Comparison of ENCODE assay signal across 10 cellular contexts in the genomic region with DNA sequence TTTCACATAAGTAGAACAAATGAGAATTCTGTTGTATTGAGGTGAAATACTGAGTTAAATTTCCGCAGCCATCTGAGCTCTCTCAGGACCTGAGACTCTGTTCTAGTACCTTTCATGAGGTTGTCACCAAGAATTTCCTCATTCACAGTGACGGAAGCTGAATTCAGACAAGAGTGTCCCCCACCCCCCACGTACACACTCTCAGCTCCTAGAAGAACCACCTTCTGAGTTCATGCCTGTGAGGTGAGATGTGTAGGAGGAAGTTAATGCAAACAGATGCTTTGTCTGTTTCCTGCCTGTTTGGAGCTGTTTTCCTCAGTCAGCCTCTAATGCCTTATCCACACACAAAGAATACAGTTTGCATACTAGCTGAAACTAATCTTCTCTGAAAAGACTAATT. TPM values are rescaled to one million over a fixed set of nuclear protein-coding genes. Genes with fewer than 3 reads are reported as not detected.
DNase-seq lines count a peak whose midpoint lies in the region; ATAC-seq and TF ChIP-seq lines count a peak whose summit lies in the region.
"Had no signal": no experiment of that assay in that cellular context is flagged by ENCODE, and none has a peak within 500 bp of the region (broad histone marks: within the 10 kb centered on the region; RNA-seq: fewer than 3 reads in every experiment).

No MANE protein-coding gene starts in this region.

- peaks cover 80% of the 10 kb centered on the region for H3K4me1 Mint-ChIP-seq in activated CD8-positive, alpha-beta T cell treated with anti-CD3 and anti-CD28 coated beads for 36 hours (ENCODE audit: low read depth)
- peaks cover 22 to 52% of the 10 kb centered on the region in 2 donors for H3K4me1 Mint-ChIP-seq in effector memory CD8-positive, alpha-beta T cell (ENCODE audit: low read depth in 2 of 2)

- H3K36me3 Mint-ChIP-seq in activated CD8-positive, alpha-beta T cell treated with anti-CD3 and anti-CD28 coated beads for 36 hours (ENCODE audit: low read depth) = peaks cover 77% of the 10 kb centered on the region
- peaks cover 60% of the 10 kb centered on the region for H3K36me3 Mint-ChIP-seq in effector memory CD8-positive, alpha-beta T cell (ENCODE audit: insufficient read depth)

- no peaks in the 10 kb centered on the region for H3K27me3 Mint-ChIP-seq in activated CD8-positive, alpha-beta T cell treated with anti-CD3 and anti-CD28 coated beads for 36 hours
- no peaks in the 10 kb centered on the region for H3K27me3 Mint-ChIP-seq in effector memory CD8-positive, alpha-beta T cell

- peak; percentile 71 for ATAC-seq in activated CD8-positive, alpha-beta T cell treated with anti-CD3 and anti-CD28 coated beads for 36 hours
- peak; percentile 68 for ATAC-seq in effector memory CD8-positive, alpha-beta T cell (replicated peaks)
- no peak for ATAC-seq in GM18909 (IDR thresholded peaks at IDR 0.05; ENCODE audit: poor library complexity, unreplicated experiment)

- peak overlapping the region; percentile 98 for H3K27ac Mint-ChIP-seq in activated CD8-positive, alpha-beta T cell treated with anti-CD3 and anti-CD28 coated beads for 36 hours
- peak overlapping the region; percentile 62 to 95 for H3K27ac Mint-ChIP-seq in effector memory CD8-positive, alpha-beta T cell

- CTCF ChIA-PET in activated CD8-positive, alpha-beta T cell treated with anti-CD3 and anti-CD28 coated beads for 36 hours (lab: Charles Lee) = interaction anchor here (1.1 to 2.8 kb wide), 9 partner anchors 8 to 112 kb away, joined by 3 to 25 read pairs (median 5); a partner anchor contains a TSS

- no peaks in the 10 kb centered on the region for H3K9me3 Mint-ChIP-seq in activated CD8-positive, alpha-beta T cell treated with anti-CD3 and anti-CD28 coated beads for 36 hours
- H3K9me3 Mint-ChIP-seq in effector memory CD8-positive, alpha-beta T cell = no peaks in the 10 kb centered on the region

- POLR2A ChIA-PET in activated CD8-positive, alpha-beta T cell treated with anti-CD3 and anti-CD28 coated beads for 36 hours (lab: Charles Lee) = interaction anchor here (0.8 to 11.4 kb wide), 19 partner anchors 9 to 284 kb away, joined by 3 to 131 read pairs (median 4); a partner anchor contains a TSS

- H3K4me3 Mint-ChIP-seq in activated CD8-positive, alpha-beta T cell treated with anti-CD3 and anti-CD28 coated beads for 36 hours = peak overlapping the region; percentile 52
- H3K4me3 Mint-ChIP-seq in effector memory CD8-positive, alpha-beta T cell = peak overlapping the region; percentile 4 to 48

- intact Hi-C loops in activated CD8-positive, alpha-beta T cell treated with anti-CD3 and anti-CD28 coated beads for 36 hours (cut with micrococcal nuclease) = no loop called here

- DNase-seq in GM20000 (ENCODE audit: low spot score) = peak; percentile 32
- peak; percentile 94 for DNase-seq in activated CD8-positive, alpha-beta T cell treated with anti-CD3 and anti-CD28 coated beads for 36 hours
- DNase-seq in effector memory CD8-positive, alpha-beta T cell = peak; percentile 58 to 71 (median 59)
- peak in 2 of 3 donors; percentile 60 to 68 for DNase-seq in stimulated activated CD4-positive, alpha-beta T cell treated with anti-CD3 and anti-CD28 coated beads, TNF-alpha, amount 100 ng/mL, for 48 hours (ENCODE audit: low read depth in 3 of 3)
- no peak for DNase-seq in NCI-H1105 (lab: John Stamatoyannopoulos, UW)
- no peak for DNase-seq in NCI-H2227 (lab: John Stamatoyannopoulos, UW; ENCODE audit: unreplicated experiment)
- DNase-seq in NCI-H2196 (lab: John Stamatoyannopoulos, UW; ENCODE audit: unreplicated experiment) = no peak
- DNase-seq: DMS53, NCI-H2171 treated with DMSO at 0.1 percent for 48 hours had no signal

- no peak for TF ChIP-seq CTCF in GM20000 (IDR thresholded peaks at IDR 0.05; ENCODE audit: extremely low read depth, missing control alignments)
- TF ChIP-seq CTCF in activated CD8-positive, alpha-beta T cell treated with anti-CD3 and anti-CD28 coated beads for 36 hours (IDR thresholded peaks at IDR 0.05) = no peak

RNA-seq across cellular contexts. Expression of a gene that starts 18.2 kb away (rescaled TPM):
- total RNA-seq in activated CD8-positive, alpha-beta T cell treated with anti-CD3 and anti-CD28 coated beads for 36 hours = 100 to 1,000 TPM; 103 to 107 TPM

Comparison
In these comparisons a context has a peak if more than half of its experiments do, and no peak if none do; other contexts are left out.
1. DNase-seq: peak in GM20000 (single experiment), activated CD8-positive, alpha-beta T cell treated with anti-CD3 and anti-CD28 coated beads for 36 hours (single experiment), effector memory CD8-positive, alpha-beta T cell (3 of 3) and stimulated activated CD4-positive, alpha-beta T cell treated with anti-CD3 and anti-CD28 coated beads, TNF-alpha, amount 100 ng/mL, for 48 hours (2 of 3); none in NCI-H1105 (single experiment), NCI-H2227 (single experiment) and NCI-H2196 (single experiment).